22 cellular contexts compared by ENCODE assay signal in genomic region chr17:40411821-40412220, GRCh38. TPM values are rescaled to one million over a fixed set of nuclear protein-coding genes. Genes with fewer than 3 reads are reported as not detected.
DNase-seq lines count a peak whose midpoint lies in the region; ATAC-seq and TF ChIP-seq lines count a peak whose summit lies in the region.
"Had no signal": no experiment of that assay in that cellular context is flagged by ENCODE, and none has a peak within 500 bp of the region (broad histone marks: within the 10 kb centered on the region; RNA-seq: fewer than 3 reads in every experiment).

No MANE protein-coding gene starts in this region.

- H3K27ac Mint-ChIP-seq in MCF 10A (ENCODE audit: low read depth, unreplicated experiment), result peak overlapping the region; percentile 54
- H3K27ac Mint-ChIP-seq in central memory CD8-positive, alpha-beta T cell (ENCODE audit: low read depth), result peak overlapping the region; percentile 75
- H3K27ac Mint-ChIP-seq: B cell had no signal

- BruUV-seq in MCF 10A (replicated peaks; lab: Mats Ljungman, UMichigan), result no TSS peak

- no peak overlapping the region for H3K4me3 Mint-ChIP-seq in MCF 10A (ENCODE audit: unreplicated experiment)
- no peak overlapping the region for H3K4me3 Mint-ChIP-seq in central memory CD8-positive, alpha-beta T cell
- H3K4me3 Mint-ChIP-seq: B cell, CD14-positive monocyte had no signal

- POLR2A ChIA-PET in MCF 10A (lab: Yijun Ruan, JAX), result interaction anchor here (0.6 to 1.4 kb wide), 3 partner anchors 10 to 409 kb away, joined by 3 to 6 read pairs (median 4); no protein-coding TSS in a partner anchor

- H3K27me3 ChIP-seq in breast epithelium (no peaks in the 10 kb centered on the region), Loucy (ENCODE audit: insufficient read depth, low read length, poor library complexity, severe bottlenecking) (no peaks in the 10 kb centered on the region), thyroid gland (no peaks in the 10 kb centered on the region)
- H3K27me3 ChIP-seq: SJSA1 had no signal

- CTCF ChIA-PET in MCF 10A (lab: Yijun Ruan, JAX), result interaction anchor here (0.6 to 1.5 kb wide), 8 partner anchors 11 to 121 kb away, joined by 3 to 8 read pairs (median 4); no protein-coding TSS in a partner anchor

- H2AFZ ChIP-seq in Loucy (ENCODE audit: low read length), result no peak overlapping the region

- peaks cover 21% of the 10 kb centered on the region for H3K4me1 Mint-ChIP-seq in MCF 10A (ENCODE audit: insufficient read depth, unreplicated experiment)
- H3K4me1 Mint-ChIP-seq in central memory CD8-positive, alpha-beta T cell, result no peaks in the 10 kb centered on the region

- H3K36me3 Mint-ChIP-seq in MCF 10A (ENCODE audit: insufficient read depth, unreplicated experiment), result peaks cover 27% of the 10 kb centered on the region
- no peaks in the 10 kb centered on the region for H3K36me3 Mint-ChIP-seq in central memory CD8-positive, alpha-beta T cell (ENCODE audit: insufficient read depth)

- WGBS in thyroid gland, 2 donors, result 93 to 97% methylated on average over 4 of the region's 4 CpGs

- H3K9me3 Mint-ChIP-seq in MCF 10A (ENCODE audit: unreplicated experiment), result no peaks in the 10 kb centered on the region
- no peaks in the 10 kb centered on the region for H3K9me3 Mint-ChIP-seq in central memory CD8-positive, alpha-beta T cell
- H3K9me3 Mint-ChIP-seq: CD14-positive monocyte had no signal

- intact Hi-C loops in MCF 10A (cut with micrococcal nuclease) (no loop called here), breast epithelium (cut with DNase I; ENCODE audit: low total_unique reads) (no loop called here), thyroid gland (cut with DNase I) (loop anchor here (10.0 kb wide), 1 partner anchor 107 kb away; the partner anchor contains the start of gene RARA)

- TF ChIP-seq CTCF in MCF 10A (IDR thresholded peaks at IDR 0.05; ENCODE audit: unreplicated experiment) (no peak), breast epithelium (IDR thresholded peaks at IDR 0.05) (no peak), Loucy (conservative IDR thresholded peaks at IDR 0.05; ENCODE audit: low read length) (no peak), thyroid gland (IDR thresholded peaks at IDR 0.05) (no peak)

- no peak overlapping the region for H3K4me3 ChIP-seq in breast epithelium
- peak overlapping the region; percentile 48 for H3K4me3 ChIP-seq in Loucy (ENCODE audit: low read length, poor library complexity, severe bottlenecking)
- H3K4me3 ChIP-seq in thyroid gland (replicated peaks in 1 of 3), result no peak overlapping the region
- H3K4me3 ChIP-seq: SJSA1 had no signal

- H3K27ac ChIP-seq in breast epithelium (no peak overlapping the region), thyroid gland (peak overlapping the region in 2 of 3 donors; percentile 72 to 94)
- H3K27ac ChIP-seq: KMS-11, SJSA1 had no signal

- H3K4me1 ChIP-seq in breast epithelium (no peaks in the 10 kb centered on the region), Loucy (ENCODE audit: insufficient read depth, low read length, poor library complexity, severe bottlenecking) (peaks cover 47% of the 10 kb centered on the region), thyroid gland (peaks cover 7 to 19% of the 10 kb centered on the region in 2 donors)

- H3K36me3 ChIP-seq in breast epithelium (no peaks in the 10 kb centered on the region), Loucy (ENCODE audit: insufficient read depth, low read length) (peaks cover 75% of the 10 kb centered on the region), thyroid gland (no peaks in the 10 kb centered on the region)

- H3K9me2 ChIP-seq in Loucy (replicated peaks; ENCODE audit: low read depth, low read length), result no peaks in the 10 kb centered on the region

- peak overlapping the region; percentile 18 for H3K9ac ChIP-seq in Loucy (ENCODE audit: low read depth, low read length, poor library complexity, severe bottlenecking)
- H3K9ac ChIP-seq: KMS-11 had no signal

- H4K20me1 ChIP-seq in Loucy (ENCODE audit: insufficient read depth, low read length, poor library complexity, severe bottlenecking), result peaks cover 69% of the 10 kb centered on the region

- DNase-seq in MCF 10A (ENCODE audit: unreplicated experiment), result no peak
- no peak for DNase-seq in breast epithelium (ENCODE audit: low spot score in 2 of 2)
- DNase-seq in central memory CD8-positive, alpha-beta T cell (ENCODE audit: low spot score in 2 of 2), result no peak
- no peak for DNase-seq in thyroid gland
- DNase-seq in activated T-cell treated with anti-CD3 and anti-CD28 coated beads for 4 hours, result no peak
- no peak for DNase-seq in superior temporal gyrus (ENCODE audit: extremely low spot score)
- DNase-seq in activated CD8-positive, alpha-beta memory T cell treated with anti-CD3 and anti-CD28 coated beads, Interleukin-2, amount 50 U/mL, for 48 hours, result no peak
- DNase-seq: DMS79, H7, MV-4-11, NCI-H1694, NCI-H2081, NCI-H2171 treated with DMSO at 0.1 percent for 48 hours, NCI-H446, NCI-H526, OCI-M1 had no signal

- peak overlapping the region; percentile 95 for H3K4me2 ChIP-seq in Loucy (ENCODE audit: low read depth, low read length, poor library complexity, severe bottlenecking)
- H3K4me2 ChIP-seq: KMS-11 had no signal

- TF ChIP-seq POLR2A in breast epithelium (IDR thresholded peaks at IDR 0.05) (no peak), thyroid gland (IDR thresholded peaks at IDR 0.05) (no peak)

- no peaks in the 10 kb centered on the region for H3K9me3 ChIP-seq in breast epithelium
- H3K9me3 ChIP-seq in Loucy (ENCODE audit: insufficient read depth, low read depth, low read length), result no peaks in the 10 kb centered on the region
- H3K9me3 ChIP-seq in thyroid gland, result no peaks in the 10 kb centered on the region
- H3K9me3 ChIP-seq: SJSA1 had no signal

- ATAC-seq in central memory CD8-positive, alpha-beta T cell (replicated peaks; ENCODE audit: extremely low read depth, poor library complexity, severe bottlenecking), result no peak
- ATAC-seq: Right ventricle myocardium inferior had no signal

- no peaks in the 10 kb centered on the region for H3K27me3 Mint-ChIP-seq in MCF 10A (ENCODE audit: insufficient read depth, unreplicated experiment)
- no peaks in the 10 kb centered on the region for H3K27me3 Mint-ChIP-seq in central memory CD8-positive, alpha-beta T cell
- H3K27me3 Mint-ChIP-seq: B cell had no signal

- peaks cover 96% of the 10 kb centered on the region for H3K79me2 ChIP-seq in Loucy (ENCODE audit: insufficient read depth, low read length)

- no peaks in the 10 kb centered on the region for H3F3A ChIP-seq in Loucy (ENCODE audit: low read depth)

RNA-seq across cellular contexts. Expression of gene TOP2A, which starts 5.9 kb away (rescaled TPM):
- total RNA-seq in MCF 10A (2022), result 100 and 151 TPM in 2 replicates
- total RNA-seq in breast epithelium, result 1 to 10 TPM; 2.0 to 6.4 (median 2.5) TPM
- total RNA-seq in thyroid gland, result 1 to 10 TPM in 3 of 4 donors, under 1 TPM in 1; 0.20 to 5.2 (median 2.2) TPM

RNA-seq across cellular contexts. Expression of gene IGFBP4, which starts 31.4 kb away (rescaled TPM):
- 6.5 and 14.4 TPM in 2 replicates for total RNA-seq in MCF 10A (2022)
- total RNA-seq in breast epithelium, result 100 to 1,000 TPM; 191 to 893 (median 278) TPM
- 100 to 1,000 TPM; 234 to 334 (median 274) TPM for total RNA-seq in thyroid gland

RNA-seq across cellular contexts. Expression of gene GJD3, which starts 47.3 kb away (rescaled TPM):
- not detected in 2 replicates for total RNA-seq in MCF 10A (2022)
- total RNA-seq in breast epithelium, result not detected
- 1 to 10 TPM; 1.6 to 3.4 (median 1.7) TPM for total RNA-seq in thyroid gland
- total RNA-seq: B cell, SJSA1 had no signal

Comparison
In these comparisons a context has a peak if more than half of its experiments do, and no peak if none do; other contexts are left out.
1. RNA of gene TOP2A, which starts 5.9 kb away (total RNA-seq): 100 to 151 TPM in MCF 10A; 2.0 to 6.4 TPM in breast epithelium and 0.20 to 5.2 TPM in thyroid gland; every median in the first group is over 10 times any median in the second.
2. RNA of gene IGFBP4, which starts 31.4 kb away (total RNA-seq): 234 to 334 TPM in thyroid gland and 191 to 893 TPM in breast epithelium; 6.5 to 14.4 TPM in MCF 10A; every median in the first group is over 10 times any median in the second.
3. H3K27ac ChIP-seq: peak in thyroid gland (2 of 3); none in breast epithelium (0 of 2).